In the genomic region with DNA sequence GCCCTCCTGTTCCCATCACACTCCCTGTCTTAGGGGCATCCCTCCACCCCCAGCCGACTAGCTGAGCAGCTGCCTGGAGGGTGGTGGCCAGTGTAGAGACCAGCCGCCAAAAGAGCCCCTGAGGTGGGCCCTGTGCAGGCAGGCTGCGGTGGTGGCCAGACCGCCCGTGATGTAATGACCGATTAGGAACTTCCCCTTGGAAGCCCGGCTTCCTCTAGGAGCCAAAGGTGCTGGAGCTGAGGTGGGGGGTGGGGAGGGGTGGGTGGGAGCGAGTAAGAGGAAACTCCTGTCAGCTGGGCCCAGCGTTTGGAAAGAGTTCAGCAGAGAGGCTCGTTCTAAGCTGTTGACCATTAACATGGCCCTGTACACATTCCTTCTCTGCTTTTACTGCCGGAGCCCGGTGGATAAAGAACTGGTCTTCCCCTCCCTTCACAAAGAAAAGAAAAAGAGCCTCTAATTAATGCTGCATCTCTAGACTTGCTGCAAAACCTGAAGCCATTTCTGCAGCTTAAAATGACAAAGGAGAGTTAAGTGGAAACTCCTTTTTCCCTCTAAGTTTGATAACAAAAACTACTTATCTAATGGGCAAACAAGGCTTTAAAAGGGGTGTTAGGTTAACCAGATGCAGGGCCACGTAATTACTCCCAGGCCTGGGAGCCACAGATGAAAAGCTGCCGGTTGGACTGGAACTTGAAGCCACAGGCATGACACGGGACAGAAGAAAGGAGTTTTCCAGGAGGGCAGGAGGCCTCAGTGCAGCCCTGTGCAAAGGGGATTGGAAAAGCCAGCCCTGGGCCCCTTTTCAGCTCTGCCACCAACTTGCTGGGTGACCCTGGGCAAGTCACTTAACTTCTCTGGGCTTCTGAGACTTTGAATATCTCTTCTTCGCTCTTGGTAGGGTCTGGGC, we compare ENCODE assay signal across 11 cellular contexts.
DNase-seq lines count a peak whose midpoint lies in the region; ATAC-seq and TF ChIP-seq lines count a peak whose summit lies in the region.
"Had no signal": no experiment of that assay in that cellular context is flagged by ENCODE, and none has a peak within 500 bp of the region (broad histone marks: within the 10 kb centered on the region; RNA-seq: fewer than 3 reads in every experiment).

No MANE protein-coding gene starts in this region.

- WGBS in right cardiac atrium: 17% methylated on average over 16 of the region's 16 CpGs
- WGBS in prostate gland: 24% methylated on average over 13 of the region's 16 CpGs

- no peaks in the 10 kb centered on the region for H3K4me1 Mint-ChIP-seq in naive thymus-derived CD4-positive, alpha-beta T cell

- H3K27me3 ChIP-seq in adipocyte (replicated peaks; ENCODE audit: control insufficient read depth, insufficient read depth, low read length): no peaks in the 10 kb centered on the region
- H3K27me3 ChIP-seq in right cardiac atrium (ENCODE audit: control insufficient read depth, insufficient read depth): no peaks in the 10 kb centered on the region
- no peaks in the 10 kb centered on the region for H3K27me3 ChIP-seq in prostate gland (replicated peaks; ENCODE audit: insufficient read depth)
- peaks cover 0 to 4% of the 10 kb centered on the region in 2 donors for H3K27me3 ChIP-seq in naive thymus-derived CD4-positive, alpha-beta T cell (ENCODE audit: control insufficient read depth in 2 of 2, insufficient read depth in 2 of 2, low read length in 2 of 2)

- POLR2A ChIA-PET in naive thymus-derived CD4-positive, alpha-beta T cell (lab: Charles Lee): no interaction called here

- TF ChIP-seq POLR2A in prostate gland (IDR thresholded peaks at IDR 0.05): no peak

- no peak for TF ChIP-seq CTCF in prostate gland (IDR thresholded peaks at IDR 0.05)

- H3K4me3 ChIP-seq in adipocyte (ENCODE audit: low read length): peak overlapping the region; percentile 18
- no peak overlapping the region for H3K4me3 ChIP-seq in right cardiac atrium (ENCODE audit: low read length)
- no peak overlapping the region for H3K4me3 ChIP-seq in prostate gland
- H3K4me3 ChIP-seq in naive thymus-derived CD4-positive, alpha-beta T cell (ENCODE audit: low read length): no peak overlapping the region

- H3K36me3 Mint-ChIP-seq in naive thymus-derived CD4-positive, alpha-beta T cell: no peaks in the 10 kb centered on the region

- H3K36me3 ChIP-seq in adipocyte (ENCODE audit: control insufficient read depth, insufficient read depth, low read length, severe bottlenecking) (peaks cover 21% of the 10 kb centered on the region), prostate gland (no peaks in the 10 kb centered on the region)
- no peaks in the 10 kb centered on the region for H3K36me3 ChIP-seq in naive thymus-derived CD4-positive, alpha-beta T cell (ENCODE audit: control insufficient read depth in 2 of 3, insufficient read depth in 3 of 3, low read length in 3 of 3)

- H3K27me3 Mint-ChIP-seq in naive thymus-derived CD4-positive, alpha-beta T cell: peaks cover 0 to 5% (median 4%) of the 10 kb centered on the region in 5 donors

- CTCF ChIA-PET in naive thymus-derived CD4-positive, alpha-beta T cell (lab: Charles Lee): interaction anchor here (0.7 to 3.5 kb wide), 4 partner anchors 9 to 173 kb away, joined by 3 to 19 read pairs (median 8); no protein-coding TSS in a partner anchor

- H3K27ac ChIP-seq in right cardiac atrium (ENCODE audit: low read length) (peak overlapping the region; percentile 34), prostate gland (peak overlapping the region; percentile 60 to 77)
- H3K27ac ChIP-seq in naive thymus-derived CD4-positive, alpha-beta T cell (ENCODE audit: low read depth, low read length): no peak overlapping the region

- H3K4me3 Mint-ChIP-seq in naive thymus-derived CD4-positive, alpha-beta T cell: no peak overlapping the region

- peaks cover 65% of the 10 kb centered on the region for H3K4me1 ChIP-seq in adipocyte (ENCODE audit: control insufficient read depth, insufficient read depth, low read length)
- peaks cover 53% of the 10 kb centered on the region for H3K4me1 ChIP-seq in right cardiac atrium (ENCODE audit: control insufficient read depth, insufficient read depth, low read length)
- peaks cover 16% of the 10 kb centered on the region for H3K4me1 ChIP-seq in prostate gland (replicated peaks)
- H3K4me1 ChIP-seq in naive thymus-derived CD4-positive, alpha-beta T cell (ENCODE audit: control insufficient read depth in 2 of 2, insufficient read depth in 2 of 2, low read length in 2 of 2): no peaks in the 10 kb centered on the region

- intact Hi-C loops in right cardiac atrium (cut with DNase I): loop anchor here (5.0 to 10.0 kb wide), 5 partner anchors 66 to 171 kb away; no protein-coding TSS in a partner anchor
- intact Hi-C loops in prostate gland (cut with DNase I): loop anchor here (5.0 kb wide), 3 partner anchors 79 to 171 kb away; no protein-coding TSS in a partner anchor
- intact Hi-C loops in naive thymus-derived CD4-positive, alpha-beta T cell (cut with micrococcal nuclease): loop anchor here in 1 of 2 donors (5.0 kb wide), 1 partner anchor 66 kb away; no protein-coding TSS in a partner anchor

- H3K27ac Mint-ChIP-seq in naive thymus-derived CD4-positive, alpha-beta T cell: peak overlapping the region in 1 of 9 donors; percentile 36

- H3K9me3 Mint-ChIP-seq in naive thymus-derived CD4-positive, alpha-beta T cell: no peaks in the 10 kb centered on the region

- H3K9me3 ChIP-seq in adipocyte (ENCODE audit: control insufficient read depth, low read length): no peaks in the 10 kb centered on the region
- no peaks in the 10 kb centered on the region for H3K9me3 ChIP-seq in right cardiac atrium (ENCODE audit: control insufficient read depth, low read length)
- H3K9me3 ChIP-seq in prostate gland: no peaks in the 10 kb centered on the region
- H3K9me3 ChIP-seq in naive thymus-derived CD4-positive, alpha-beta T cell (ENCODE audit: control insufficient read depth in 2 of 3, low read length in 3 of 3): no peaks in the 10 kb centered on the region

- H3K9ac ChIP-seq in adipocyte (ENCODE audit: low read length): peak overlapping the region; percentile 72

- ATAC-seq in right cardiac atrium (peak; percentile 39 to 62), HG03521 (IDR thresholded peaks at IDR 0.05; ENCODE audit: unreplicated experiment) (no peak)
- no peak for ATAC-seq in naive thymus-derived CD4-positive, alpha-beta T cell

- DNase-seq in EH (ENCODE audit: low read depth) (peak; percentile 77), adipocyte (ENCODE audit: low read depth) (peak; percentile 31), right cardiac atrium (peak; percentile 55 to 82 (median 73)), prostate gland (ENCODE audit: low spot score) (peak; percentile 82), T-helper 2 cell (no peak)
- DNase-seq in naive thymus-derived CD4-positive, alpha-beta T cell: no peak
- DNase-seq in stimulated activated CD4-positive, alpha-beta T cell treated with anti-CD3 and anti-CD28 coated beads, Interleukin-4, amount 100 ng/mL, for 1 hour: no peak
- DNase-seq: activated effector memory CD4-positive, alpha-beta T cell treated with Interleukin-2 at 50 U/mL for 16 hours; foreskin melanocyte; NCI-H1436 had no signal

Comparison
In these comparisons a context has a peak if more than half of its experiments do, and no peak if none do; other contexts are left out.
1. DNase-seq: peak in EH (single experiment), adipocyte (single experiment), right cardiac atrium (3 of 3) and prostate gland (single experiment); none in naive thymus-derived CD4-positive, alpha-beta T cell (0 of 9), stimulated activated CD4-positive, alpha-beta T cell treated with anti-CD3 and anti-CD28 coated beads, Interleukin-4, amount 100 ng/mL, for 1 hour (single experiment) and T-helper 2 cell (0 of 5).
2. ATAC-seq: peak in right cardiac atrium (2 of 2); none in naive thymus-derived CD4-positive, alpha-beta T cell (single experiment) and HG03521 (single experiment).